In the genomic region with DNA sequence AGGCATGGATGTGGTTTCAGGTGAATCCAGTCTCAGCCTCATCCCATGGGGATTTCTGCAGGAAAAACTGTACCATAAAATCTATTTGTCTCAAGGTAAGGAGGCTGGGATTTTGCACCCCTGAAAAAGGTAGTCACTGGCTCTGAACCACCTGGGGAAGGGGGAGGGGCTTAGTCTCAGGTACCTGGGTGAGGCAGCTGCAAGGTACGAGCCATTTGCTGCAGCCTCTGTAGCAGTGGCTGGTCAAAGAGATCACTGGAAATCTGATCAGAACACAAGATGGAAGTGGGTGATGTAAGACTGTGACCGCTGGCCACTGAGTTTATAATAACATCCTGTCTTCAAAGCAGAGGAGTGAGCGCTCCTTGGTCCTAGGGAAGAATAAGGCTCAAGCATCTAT, we compare ENCODE assay signal across 17 cellular contexts.
"Had no signal": no experiment of that assay in that cellular context is flagged by ENCODE, and none has a peak within 500 bp of the region (broad histone marks: within the 10 kb centered on the region; RNA-seq: fewer than 3 reads in every experiment).

No MANE protein-coding gene starts in this region.

- H3K4me1 ChIP-seq: heart left ventricle, psoas muscle, right lobe of liver, spleen, tibial nerve had no signal

- H3K27ac ChIP-seq: heart left ventricle, psoas muscle, right lobe of liver, spleen, tibial nerve had no signal

- H3K27me3 ChIP-seq: right lobe of liver, tibial nerve had no signal

- H3K4me3 ChIP-seq: heart left ventricle, psoas muscle, right lobe of liver, spleen, tibial nerve had no signal

- H3K36me3 ChIP-seq: heart left ventricle, right lobe of liver, spleen, tibial nerve had no signal

- DNase-seq: endodermal cell; foreskin melanocyte; heart left ventricle; hippocampal formation; left colon; mesendoderm; naive B cell; nephron progenitor cell; psoas muscle; retina; right lobe of liver; spleen; stimulated activated CD4-positive, alpha-beta T cell treated with anti-CD3 and anti-CD28 coated beads, Interleukin-15, amount 100 ng/mL, for 24 hours; stimulated activated CD4-positive, alpha-beta T cell treated with anti-CD3 and anti-CD28 coated beads, Interleukin-1b, Interleukin-23, amount 100 ng/mL, for 48 hours; stimulated activated CD4-positive, alpha-beta T cell treated with anti-CD3 and anti-CD28 coated beads, Interleukin-4, amount 100 ng/mL, for 24 hours had no signal

- FAIRE-seq: colon had no signal

- H3K9me3 ChIP-seq: heart left ventricle, psoas muscle, right lobe of liver, tibial nerve had no signal
